ENCODE assay signal across 13 cellular contexts in genomic region chr17:8160224-8160577, GRCh38. TPM values are rescaled to one million over a fixed set of nuclear protein-coding genes. Genes with fewer than 3 reads are reported as not detected.
DNase-seq lines count a peak whose midpoint lies in the region; ATAC-seq and TF ChIP-seq lines count a peak whose summit lies in the region.
"Had no signal": no experiment of that assay in that cellular context is flagged by ENCODE, and none has a peak within 500 bp of the region (broad histone marks: within the 10 kb centered on the region; RNA-seq: fewer than 3 reads in every experiment).

No MANE protein-coding gene starts in this region.

- no peak for ATAC-seq in GM19397 (IDR thresholded peaks at IDR 0.05; ENCODE audit: unreplicated experiment)
- ATAC-seq: left colon had no signal

- no peak for TF ChIP-seq POLR2A in sigmoid colon (IDR thresholded peaks at IDR 0.05)

- peak overlapping the region; percentile 23 for H3K4me3 Mint-ChIP-seq in Calu3 (ENCODE audit: low read depth, unreplicated experiment)

- no peaks in the 10 kb centered on the region for H3K9me3 ChIP-seq in effector memory CD4-positive, alpha-beta T cell (ENCODE audit: control insufficient read depth, low read length)
- no peaks in the 10 kb centered on the region for H3K9me3 ChIP-seq in sigmoid colon

- H3K27ac ChIP-seq in RWPE1: peak overlapping the region; percentile 98
- peak overlapping the region; percentile 35 for H3K27ac ChIP-seq in effector memory CD4-positive, alpha-beta T cell (ENCODE audit: insufficient read depth, low read length, poor library complexity, severe bottlenecking)
- peak overlapping the region; percentile 98 to 100 (median 99) for H3K27ac ChIP-seq in sigmoid colon

- WGBS in sigmoid colon, 2 donors: 46 to 75% methylated on average over 4 of the region's 4 CpGs

- POLR2A ChIA-PET in RWPE1 (lab: Yijun Ruan, JAX; ENCODE audit: low non-redundant PET): no interaction called here

- no TSS peak for BruUV-seq in Calu3 (replicated peaks; lab: Mats Ljungman, UMichigan)

- no peak for DNase-seq in Calu3
- no peak for DNase-seq in RWPE1 (ENCODE audit: low spot score)
- DNase-seq in effector memory CD4-positive, alpha-beta T cell: no peak
- DNase-seq in sigmoid colon: no peak
- no peak for DNase-seq in cerebellum (ENCODE audit: low spot score)
- DNase-seq in NCI-H2196 (lab: John Stamatoyannopoulos, UW; ENCODE audit: unreplicated experiment): no peak
- no peak for DNase-seq in HT-29 (ENCODE audit: low spot score)
- DNase-seq: DMS79 treated with DMSO at 0.1 percent for 48 hours, left colon, NCI-H2029, OCI-M1, retina had no signal

- intact Hi-C loops in Calu3 (cut with micrococcal nuclease; ENCODE audit: unreplicated experiment) (no loop called here), sigmoid colon (cut with DNase I) (loop anchor here (5.0 kb wide), 1 partner anchor 62 kb away; no protein-coding TSS in a partner anchor)

- CTCF ChIA-PET in Calu3 (lab: Charles Lee): no interaction called here
- CTCF ChIA-PET in RWPE1 (lab: Yijun Ruan, JAX): interaction anchor here (0.5 to 1.0 kb wide), 3 partner anchors 24 to 810 kb away, joined by 4 to 5 read pairs (median 4); no protein-coding TSS in a partner anchor

- H3K4me1 ChIP-seq in effector memory CD4-positive, alpha-beta T cell (ENCODE audit: control insufficient read depth, insufficient read depth, low read length, poor library complexity, severe bottlenecking): peaks cover 53% of the 10 kb centered on the region
- peaks cover 0 to 67% (median 60%) of the 10 kb centered on the region in 4 donors for H3K4me1 ChIP-seq in sigmoid colon

- peaks cover 40% of the 10 kb centered on the region for H3K36me3 Mint-ChIP-seq in Calu3 (ENCODE audit: insufficient read depth, unreplicated experiment)

- TF ChIP-seq CTCF in Calu3 (IDR thresholded peaks at IDR 0.05; ENCODE audit: unreplicated experiment): no peak
- TF ChIP-seq CTCF in RWPE1 (conservative IDR thresholded peaks at IDR 0.05; ENCODE audit: low read depth): no peak
- no peak for TF ChIP-seq CTCF in sigmoid colon (IDR thresholded peaks at IDR 0.05)

- no peaks in the 10 kb centered on the region for H3K9me3 Mint-ChIP-seq in Calu3 (ENCODE audit: low read depth, unreplicated experiment)

- no peaks in the 10 kb centered on the region for H3K4me1 Mint-ChIP-seq in Calu3 (ENCODE audit: low read depth, unreplicated experiment)

- H3K27me3 Mint-ChIP-seq in Calu3 (ENCODE audit: unreplicated experiment): no peaks in the 10 kb centered on the region

- H3K36me3 ChIP-seq in effector memory CD4-positive, alpha-beta T cell (ENCODE audit: control insufficient read depth, insufficient read depth, low read length): peaks cover 27% of the 10 kb centered on the region
- peaks cover 0 to 21% (median 14%) of the 10 kb centered on the region in 4 donors for H3K36me3 ChIP-seq in sigmoid colon

- no peak for TF ChIP-seq EP300 in sigmoid colon (IDR thresholded peaks at IDR 0.05)

- no peaks in the 10 kb centered on the region for H3K27me3 ChIP-seq in effector memory CD4-positive, alpha-beta T cell (replicated peaks; ENCODE audit: control insufficient read depth, insufficient read depth, low read length, poor library complexity, severe bottlenecking)
- no peaks in the 10 kb centered on the region for H3K27me3 ChIP-seq in sigmoid colon

- no peak overlapping the region for H3K4me3 ChIP-seq in effector memory CD4-positive, alpha-beta T cell (ENCODE audit: insufficient read depth, low read depth, low read length, poor library complexity, severe bottlenecking)
- H3K4me3 ChIP-seq in sigmoid colon: no peak overlapping the region

- H3K27ac Mint-ChIP-seq in Calu3 (ENCODE audit: unreplicated experiment): no peak overlapping the region

RNA-seq across cellular contexts. Expression of gene VAMP2, which starts 2.5 kb away (rescaled TPM):
- 18.1 and 22.1 TPM in 2 replicates for total RNA-seq in Calu3 (2022)
- 10 to 100 TPM; 20.4 to 29.6 (median 27.3) TPM for total RNA-seq in sigmoid colon
- 10 to 100 TPM; 37.7 to 57.1 (median 54.9) TPM for polyA plus RNA-seq in sigmoid colon
- total RNA-seq in cerebellum: 29.9 TPM
- total RNA-seq in HT-29 (2014; rRNA removed; shearing (Covaris generic)): 4.9 and 5.8 TPM in 2 replicates

RNA-seq across cellular contexts. Expression of gene PER1, which starts 8.0 kb away (rescaled TPM):
- total RNA-seq in Calu3 (2022): 16.1 and 17.0 TPM in 2 replicates
- 100 to 1,000 TPM in 2 of 4 donors, 10 to 100 TPM in 2; 60.3 to 153 (median 84.5) TPM for total RNA-seq in sigmoid colon
- 10 to 100 TPM; 30.5 to 67.7 (median 34.2) TPM for polyA plus RNA-seq in sigmoid colon
- 7.7 TPM for total RNA-seq in cerebellum
- total RNA-seq in HT-29 (2014; rRNA removed; shearing (Covaris generic)): 37.1 and 43.5 TPM in 2 replicates

RNA-seq across cellular contexts. Expression of gene TMEM107, which starts 16.0 kb away (rescaled TPM):
- 12.2 and 13.5 TPM in 2 replicates for total RNA-seq in Calu3 (2022)
- total RNA-seq in sigmoid colon: 10 to 100 TPM in 3 of 4 donors, 1 to 10 TPM in 1; 8.3 to 61.7 (median 20.6) TPM
- polyA plus RNA-seq in sigmoid colon: 10 to 100 TPM in 1 of 3 donors, 1 to 10 TPM in 2; 4.6 to 20.8 (median 7.2) TPM
- total RNA-seq in cerebellum: 28.3 TPM
- total RNA-seq in HT-29 (2014; rRNA removed; shearing (Covaris generic)): 12.6 and 14.5 TPM in 2 replicates

RNA-seq across cellular contexts. Expression of gene BORCS6, which starts 29.8 kb away (rescaled TPM):
- total RNA-seq in Calu3 (2022): 3.7 and 3.9 TPM in 2 replicates
- total RNA-seq in sigmoid colon: 10 to 100 TPM in 3 of 4 donors, 1 to 10 TPM in 1; 7.7 to 17.7 (median 15.8) TPM
- polyA plus RNA-seq in sigmoid colon: 10 to 100 TPM in 2 of 3 donors, 1 to 10 TPM in 1; 9.2 to 14.6 (median 10.8) TPM
- total RNA-seq in cerebellum: 3.1 TPM
- 12.4 and 12.8 TPM in 2 replicates for total RNA-seq in HT-29 (2014; rRNA removed; shearing (Covaris generic))

RNA-seq across cellular contexts. Expression of gene HES7, which starts 36.3 kb away (rescaled TPM):
- total RNA-seq in Calu3 (2022): 0.28 and 0.69 TPM in 2 replicates
- not detected for total RNA-seq in sigmoid colon
- polyA plus RNA-seq in sigmoid colon: under 1 TPM in 1 of 3 donors, not detected in 2; 0.16 TPM
- total RNA-seq in cerebellum: 0.73 TPM
- 0.61 and 0.76 TPM in 2 replicates for total RNA-seq in HT-29 (2014; rRNA removed; shearing (Covaris generic))
- total RNA-seq: left colon had no signal

Comparison
In these comparisons a context has a peak if more than half of its experiments do, and no peak if none do; other contexts are left out.
1. H3K27ac ChIP-seq: peak in every context shown above with its lines; median percentile 99 in sigmoid colon; 98 in RWPE1; 35 in effector memory CD4-positive, alpha-beta T cell.